29 cellular contexts compared by ENCODE assay signal in the genomic region with DNA sequence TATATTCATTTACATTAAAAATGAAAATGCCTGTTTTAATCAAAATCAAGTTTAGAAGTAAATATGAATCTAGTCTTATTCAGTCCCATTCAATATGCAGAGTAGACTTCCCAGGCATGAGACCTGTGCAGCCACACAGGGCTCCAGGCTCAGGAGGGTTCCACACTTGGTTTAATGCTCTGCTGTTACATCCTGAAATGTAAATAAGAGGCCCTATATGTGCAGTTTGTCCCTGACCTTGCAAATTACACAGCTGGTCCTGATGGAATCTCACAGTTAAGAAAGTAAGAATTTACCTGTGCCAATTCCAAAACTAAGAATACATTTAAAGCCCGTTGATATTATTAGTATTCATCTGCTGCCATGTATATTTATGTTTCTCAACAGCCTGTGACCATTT.
"Had no signal": no experiment of that assay in that cellular context is flagged by ENCODE, and none has a peak within 500 bp of the region (broad histone marks: within the 10 kb centered on the region; RNA-seq: fewer than 3 reads in every experiment).

No MANE protein-coding gene starts in this region.

- H3K36me3 Mint-ChIP-seq: activated naive CD8-positive, alpha-beta T cell treated with anti-CD3 and anti-CD28 coated beads for 36 hours had no signal

- H3K27me3 Mint-ChIP-seq: activated CD4-positive, alpha-beta memory T cell treated with anti-CD3 and anti-CD28 coated beads, Interleukin-2, amount 10 ng/mL, durations not matched to agents 7 days and 5 days; activated CD8-positive, alpha-beta memory T cell treated with anti-CD3 and anti-CD28 coated beads, Interleukin-2, amount 10 ng/mL, durations not matched to agents 7 days and 5 days; activated naive CD8-positive, alpha-beta T cell treated with anti-CD3 and anti-CD28 coated beads for 36 hours; activated T-helper 17 cell treated with anti-CD3 and anti-CD28 coated beads, Interleukin-2, amount 50 U/mL, for 72 hours; central memory CD8-positive, alpha-beta T cell had no signal

- H3K27ac ChIP-seq: brain microvascular endothelial cell, colonic mucosa, SJCRH30, SK-N-MC, WERI-Rb-1 had no signal

- H3K9me3 Mint-ChIP-seq: activated CD4-positive, alpha-beta memory T cell treated with anti-CD3 and anti-CD28 coated beads, Interleukin-2, amount 10 ng/mL, durations not matched to agents 7 days and 5 days; activated naive CD8-positive, alpha-beta T cell treated with anti-CD3 and anti-CD28 coated beads for 36 hours; activated T-cell treated with anti-CD3 and anti-CD28 coated beads, Interleukin-2, amount 50 U/mL, for 72 hours; activated T-helper 17 cell treated with anti-CD3 and anti-CD28 coated beads, Interleukin-2, amount 50 U/mL, for 72 hours; central memory CD8-positive, alpha-beta T cell had no signal

- H3K27ac Mint-ChIP-seq: activated CD4-positive, alpha-beta memory T cell treated with anti-CD3 and anti-CD28 coated beads, Interleukin-2, amount 10 ng/mL, durations not matched to agents 7 days and 5 days; activated CD8-positive, alpha-beta memory T cell treated with anti-CD3 and anti-CD28 coated beads, Interleukin-2, amount 10 ng/mL, durations not matched to agents 7 days and 5 days; activated naive CD8-positive, alpha-beta T cell treated with anti-CD3 and anti-CD28 coated beads for 36 hours; activated T-cell treated with anti-CD3 and anti-CD28 coated beads, Interleukin-2, amount 50 U/mL, for 72 hours; activated T-helper 17 cell treated with anti-CD3 and anti-CD28 coated beads, Interleukin-2, amount 50 U/mL, for 72 hours had no signal

- H3K9me3 ChIP-seq: colonic mucosa, SJCRH30 had no signal

- H3K4me1 ChIP-seq: SJCRH30 had no signal

- ATAC-seq: activated CD8-positive, alpha-beta memory T cell treated with anti-CD3 and anti-CD28 coated beads, Interleukin-2, amount 10 ng/mL, durations not matched to agents 7 days and 5 days; activated T-cell treated with anti-CD3 and anti-CD28 coated beads, Interleukin-2, amount 50 U/mL, for 72 hours; activated T-helper 17 cell treated with anti-CD3 and anti-CD28 coated beads, Interleukin-2, amount 50 U/mL, for 72 hours; Panc1 had no signal

- H3K36me3 ChIP-seq: WERI-Rb-1 had no signal

- H3K4me1 Mint-ChIP-seq: activated CD4-positive, alpha-beta memory T cell treated with anti-CD3 and anti-CD28 coated beads, Interleukin-2, amount 10 ng/mL, durations not matched to agents 7 days and 5 days; activated T-helper 17 cell treated with anti-CD3 and anti-CD28 coated beads, Interleukin-2, amount 50 U/mL, for 72 hours; central memory CD8-positive, alpha-beta T cell had no signal

- DNase-seq: activated CD4-positive, alpha-beta memory T cell treated with anti-CD3 and anti-CD28 coated beads, Interleukin-2, amount 10 ng/mL, durations not matched to agents 7 days and 5 days; activated CD4-positive, alpha-beta T cell treated with anti-CD3 and anti-CD28 coated beads for 1 hour; activated CD4-positive, CD25-positive, alpha-beta regulatory T cell; activated CD8-positive, alpha-beta memory T cell treated with anti-CD3 and anti-CD28 coated beads for 24 hours; activated CD8-positive, alpha-beta memory T cell treated with anti-CD3 and anti-CD28 coated beads, Interleukin-2, amount 10 ng/mL, durations not matched to agents 7 days and 5 days; activated effector memory CD4-positive, alpha-beta T cell treated with anti-CD3 and anti-CD28 coated beads, Interleukin-2, amount 50 U/mL, for 16 hours; activated naive CD4-positive, alpha-beta T cell; activated naive CD4-positive, alpha-beta T cell treated with anti-CD3 and anti-CD28 coated beads, Interleukin-2, amount 50 U/mL, for 16 hours; activated naive CD8-positive, alpha-beta T cell treated with anti-CD3 and anti-CD28 coated beads for 36 hours; activated T-cell treated with anti-CD3 and anti-CD28 coated beads, Interleukin-2, amount 50 U/mL, for 1 hour; activated T-cell treated with anti-CD3 and anti-CD28 coated beads, Interleukin-2, amount 50 U/mL, for 72 hours; amniotic stem cell; aorta; brain microvascular endothelial cell; colonic mucosa; NCI-H1105; NCI-H1417 treated with DMSO at 0.1 percent for 48 hours; NCI-H1694 treated with DMSO at 0.1 percent for 48 hours; NCI-H2029; NCI-H345; NCI-H510A; SHP77; SJCRH30; T1000; WERI-Rb-1 had no signal

- H3K4me3 Mint-ChIP-seq: activated CD4-positive, alpha-beta memory T cell treated with anti-CD3 and anti-CD28 coated beads, Interleukin-2, amount 10 ng/mL, durations not matched to agents 7 days and 5 days; activated CD8-positive, alpha-beta memory T cell treated with anti-CD3 and anti-CD28 coated beads, Interleukin-2, amount 10 ng/mL, durations not matched to agents 7 days and 5 days; activated naive CD8-positive, alpha-beta T cell treated with anti-CD3 and anti-CD28 coated beads for 36 hours; activated T-cell treated with anti-CD3 and anti-CD28 coated beads, Interleukin-2, amount 50 U/mL, for 72 hours; activated T-helper 17 cell treated with anti-CD3 and anti-CD28 coated beads, Interleukin-2, amount 50 U/mL, for 72 hours; central memory CD8-positive, alpha-beta T cell had no signal

- H3K27me3 ChIP-seq: brain microvascular endothelial cell, colonic mucosa, SJCRH30 had no signal

- H3K4me3 ChIP-seq: colonic mucosa, SJCRH30, SK-N-MC had no signal
